ENCODE assay signal across 19 cellular contexts in genomic region chr10:59807629-59808620, GRCh38. TPM values are rescaled to one million over a fixed set of nuclear protein-coding genes. Genes with fewer than 3 reads are reported as not detected.
A peak's percentile ranks its signal among the peaks of the same experiment; 100 is the strongest.
DNase-seq lines count a peak whose midpoint lies in the region; ATAC-seq and TF ChIP-seq lines count a peak whose summit lies in the region.
"Had no signal": no experiment of that assay in that cellular context is flagged by ENCODE, and none has a peak within 500 bp of the region (broad histone marks: within the 10 kb centered on the region; RNA-seq: fewer than 3 reads in every experiment).

No MANE protein-coding gene starts in this region.

- H3K27ac Mint-ChIP-seq in naive B cell = peak overlapping the region in 5 of 6 donors; percentile 71 to 92 (median 83)
- H3K27ac Mint-ChIP-seq: activated T-cell treated with anti-CD3 and anti-CD28 coated beads, Interleukin-2, amount 50 U/mL, for 24 hours; progenitor cell of endocrine pancreas had no signal

- intact Hi-C loops in A673 (cut with micrococcal nuclease; ENCODE audit: unreplicated experiment) = loop anchor here (2.0 to 5.0 kb wide), 3 partner anchors 99 to 573 kb away; partner anchors contain the start of gene CCDC6

- TF ChIP-seq RAD21 in Ishikawa (IDR thresholded peaks at IDR 0.05; ENCODE audit: low read depth) = no peak

- H3K36me3 Mint-ChIP-seq in naive B cell = peaks cover 38 to 52% of the 10 kb centered on the region in 2 donors

- H3K27me3 ChIP-seq in A673 (replicated peaks; ENCODE audit: insufficient read depth, low read depth, low read length, poor library complexity) = no peaks in the 10 kb centered on the region
- H3K27me3 ChIP-seq: SJSA1 had no signal

- no peak for ATAC-seq in naive B cell (ENCODE audit: low read depth in 2 of 2)
- ATAC-seq: K562, left lobe of liver had no signal

- no peaks in the 10 kb centered on the region for H3K27me3 Mint-ChIP-seq in naive B cell
- H3K27me3 Mint-ChIP-seq: activated T-cell treated with anti-CD3 and anti-CD28 coated beads, Interleukin-2, amount 50 U/mL, for 24 hours; progenitor cell of endocrine pancreas had no signal

- TF ChIP-seq CTCF in A673 (conservative IDR thresholded peaks at IDR 0.05; ENCODE audit: low read depth, low read length) (no peak), GM10248 (IDR thresholded peaks at IDR 0.05; ENCODE audit: control extremely low read depth, extremely low read depth, low read depth, missing control alignments) (no peak)

- H3K36me3 ChIP-seq in A673 (ENCODE audit: insufficient read depth, low read length, poor library complexity, severe bottlenecking) = peaks cover 24% of the 10 kb centered on the region

- POLR2A ChIA-PET in A673 (lab: Charles Lee; ENCODE audit: low non-redundant PET) = no interaction called here
- POLR2A ChIA-PET in GM10248 (lab: Yijun Ruan, JAX) = no interaction called here

- CTCF ChIA-PET in A673 (lab: Charles Lee) (interaction anchor here (0.6 to 2.0 kb wide), 3 partner anchors 88 to 182 kb away, joined by 3 to 10 read pairs (median 3); no protein-coding TSS in a partner anchor), GM10248 (lab: Yijun Ruan, JAX) (interaction anchor here (0.8 to 8.2 kb wide), 12 partner anchors 8 to 181 kb away, joined by 3 to 112 read pairs (median 6); partner anchors contain the start of gene CCDC6)

- BruUV-seq in A673 (replicated peaks; lab: Mats Ljungman, UMichigan) = no TSS peak

- H3K27ac ChIP-seq in A673 (ENCODE audit: low read depth, low read length, poor library complexity, severe bottlenecking) = no peak overlapping the region
- H3K27ac ChIP-seq: SJSA1 had no signal

- H3K4me1 Mint-ChIP-seq in naive B cell = peaks cover 13 to 34% (median 23%) of the 10 kb centered on the region in 3 donors

- TF ChIP-seq EP300 in Ishikawa (IDR thresholded peaks at IDR 0.05; ENCODE audit: borderline replicate concordance) = no peak

- no peaks in the 10 kb centered on the region for H3K9me3 ChIP-seq in A673 (ENCODE audit: low read depth, low read length, poor library complexity, severe bottlenecking)
- H3K9me3 ChIP-seq: Caco-2, SJSA1 had no signal

- H3K4me3 Mint-ChIP-seq in naive B cell = no peak overlapping the region
- H3K4me3 Mint-ChIP-seq: activated T-cell treated with anti-CD3 and anti-CD28 coated beads, Interleukin-2, amount 50 U/mL, for 24 hours had no signal

- no peaks in the 10 kb centered on the region for H3K9me3 Mint-ChIP-seq in naive B cell
- H3K9me3 Mint-ChIP-seq: activated T-cell treated with anti-CD3 and anti-CD28 coated beads, Interleukin-2, amount 50 U/mL, for 24 hours had no signal

- peaks cover 27% of the 10 kb centered on the region for H3K4me1 ChIP-seq in A673 (ENCODE audit: insufficient read depth, low read length, poor library complexity, severe bottlenecking)
- H3K4me1 ChIP-seq: Caco-2, SJSA1 had no signal

- DNase-seq in A673 (ENCODE audit: low spot score) = peak; percentile 82
- DNase-seq in globus pallidus (ENCODE audit: low spot score) = peak; percentile 53
- DNase-seq in naive B cell = no peak
- no peak for DNase-seq in GM10248 (ENCODE audit: extremely low spot score)
- DNase-seq in NOMO-1 treated with dmso at 0.1 percent for 144 hours (lab: John Stamatoyannopoulos, UW; ENCODE audit: unreplicated experiment) = no peak
- DNase-seq in activated CD8-positive, alpha-beta memory T cell treated with anti-CD3 and anti-CD28 coated beads, Interleukin-2, amount 50 U/mL, for 4 hours = no peak
- DNase-seq in dedifferentiated amniotic fluid mesenchymal stem cell (ENCODE audit: extremely low spot score) = no peak
- DNase-seq: activated T-cell treated with anti-CD3 and anti-CD28 coated beads, Interleukin-2, amount 50 U/mL, for 24 hours; Caco-2; stimulated activated CD4-positive, alpha-beta T cell treated with anti-CD3 and anti-CD28 coated beads, Interleukin-12 subunit alpha, Interleukin-12 subunit beta, amount 100 ng/mL, for 4 hours; T1000 had no signal

- no peak overlapping the region for H3K4me3 ChIP-seq in A673 (ENCODE audit: low read depth, low read length, poor library complexity, severe bottlenecking)
- H3K4me3 ChIP-seq: K562, SJSA1 had no signal

TF ChIP-seq in Ishikawa, 13 proteins besides CTCF, POLR2A, EP300 and RAD21:
- TF ChIP-seq EGR1 (IDR thresholded peaks at IDR 0.05) (no peak), TEAD4 (IDR thresholded peaks at IDR 0.05) (peak; percentile 26; the same call in 1 of the 2 replicates), ZBTB7A (IDR thresholded peaks at IDR 0.05; ENCODE audit: low read depth) (no peak), FOXM1 (IDR thresholded peaks at IDR 0.05; ENCODE audit: borderline replicate concordance, low read depth) (no peak), YY1 (IDR thresholded peaks at IDR 0.05; ENCODE audit: low read depth) (no peak), NFIC (IDR thresholded peaks at IDR 0.05) (peak; percentile 52), TCF12 (IDR thresholded peaks at IDR 0.05; ENCODE audit: low read depth) (0 out of 2 replicates have a peak, but pooled peaks have one; percentile 27), USF1 (IDR thresholded peaks at IDR 0.05) (no peak)

RNA-seq across cellular contexts. Expression of gene MRLN, which starts 54.7 kb away (rescaled TPM):
- 0.72 TPM in 1 of 2 replicates, not detected in the other for total RNA-seq in A673 (2021)
- polyA plus RNA-seq in naive B cell (ENCODE audit: low read depth in 6 of 6) = not detected
- total RNA-seq: G401, K562, left lobe of liver, NCI-H460, OCI-LY7, progenitor cell of endocrine pancreas, SJSA1 had no signal

Comparison
In these comparisons a context has a peak if more than half of its experiments do, and no peak if none do; other contexts are left out.
1. DNase-seq: peak in A673 (single experiment) and globus pallidus (single experiment); none in naive B cell (single experiment), GM10248 (single experiment), NOMO-1 treated with dmso at 0.1 percent for 144 hours (single experiment), activated CD8-positive, alpha-beta memory T cell treated with anti-CD3 and anti-CD28 coated beads, Interleukin-2, amount 50 U/mL, for 4 hours (single experiment) and dedifferentiated amniotic fluid mesenchymal stem cell (single experiment).